ENCODE assay signal across 2 cellular contexts in genomic region chr5:175148773-175149172, GRCh38.
A peak's percentile ranks its signal among the peaks of the same experiment; 100 is the strongest.
TF ChIP-seq lines count a peak whose summit lies in the region.

No MANE protein-coding gene starts in this region.

TF ChIP-seq in HepG2, 621 proteins besides CTCF, POLR2A, EP300 and RAD21 (continued from another document):
- TF ChIP-seq BCLAF1 (IDR thresholded peaks at IDR 0.05) (no peak), CREB1 (IDR thresholded peaks at IDR 0.05) (peak; percentile 95), CREB1 (CRISPR knock-in tag; IDR thresholded peaks at IDR 0.05) (no peak), ZKSCAN1 (IDR thresholded peaks at IDR 0.05; ENCODE audit: low read length) (no peak), ZNF768 (CRISPR knock-in tag; IDR thresholded peaks at IDR 0.05) (no peak), ZNF766 (CRISPR knock-in tag; IDR thresholded peaks at IDR 0.05; ENCODE audit: borderline replicate concordance) (no peak), ZBTB43 (CRISPR knock-in tag; conservative IDR thresholded peaks at IDR 0.05) (no peak), ATF7 (IDR thresholded peaks at IDR 0.05) (peak; percentile 33; the same call in 1 of the 2 replicates), ATF7 (CRISPR knock-in tag; IDR thresholded peaks at IDR 0.05) (no peak)

TF ChIP-seq in K562, 482 proteins besides CTCF, POLR2A, EP300 and RAD21:
- no peak for TF ChIP-seq ZBTB40 (IDR thresholded peaks at IDR 0.05)
- TF ChIP-seq ZBTB40 (CRISPR knock-in tag; IDR thresholded peaks at IDR 0.05) = no peak
- no peak for TF ChIP-seq ATF1 (CRISPR knock-in tag; IDR thresholded peaks at IDR 0.05)
- TF ChIP-seq ATF1 (tag; IDR thresholded peaks at IDR 0.05) = 0 out of 2 replicates have a peak, but pooled peaks have one; percentile 40
- peak; percentile 22; the same call in 1 of the 2 replicates for TF ChIP-seq CREM (IDR thresholded peaks at IDR 0.05; ENCODE audit: low read depth)
